Comparison of ENCODE assay signal across 8 cellular contexts in the genomic region with DNA sequence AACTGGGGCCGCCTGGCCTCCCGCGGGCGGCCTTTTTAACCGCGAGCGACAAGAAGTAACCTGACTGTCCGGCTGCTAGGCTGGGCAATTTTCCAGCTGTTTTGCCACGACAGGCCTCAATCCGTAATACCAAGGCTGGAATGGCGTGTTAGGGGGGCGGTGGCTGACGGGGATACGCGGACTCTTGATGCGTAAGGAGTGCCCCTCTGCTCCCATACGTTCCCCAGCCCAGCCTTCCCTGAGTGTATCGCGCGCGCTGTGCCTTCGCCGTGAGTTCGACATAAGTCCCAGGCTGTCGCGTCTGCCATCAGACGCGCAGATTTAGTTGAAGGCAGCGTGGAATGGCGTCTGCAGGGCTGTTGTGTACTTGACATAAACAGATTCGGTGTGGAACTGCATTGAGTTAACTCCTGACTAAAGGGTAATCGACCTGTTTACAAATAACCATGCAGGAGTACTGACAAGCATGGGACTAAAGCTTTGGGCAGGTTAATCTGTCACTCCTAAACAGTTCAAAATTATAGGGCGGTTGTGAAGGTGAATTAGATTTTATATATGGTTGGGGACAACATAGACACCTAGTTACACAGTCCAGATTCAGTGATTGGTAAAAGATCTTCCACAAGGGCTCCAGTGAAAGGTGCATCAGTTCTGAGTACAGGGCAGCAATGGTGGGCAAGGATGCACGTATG. TPM values are rescaled to one million over a fixed set of nuclear protein-coding genes. Genes with fewer than 3 reads are reported as not detected.
A peak's percentile ranks its signal among the peaks of the same experiment; 100 is the strongest.
DNase-seq lines count a peak whose midpoint lies in the region; ATAC-seq and TF ChIP-seq lines count a peak whose summit lies in the region.

No MANE protein-coding gene starts in this region.

- peaks cover 9% of the 10 kb centered on the region for H3K4me1 ChIP-seq in RWPE2 (ENCODE audit: insufficient read depth, poor library complexity, severe bottlenecking)
- H3K4me1 ChIP-seq in right atrium auricular region, result peaks cover 0 to 32% of the 10 kb centered on the region in 2 donors

- H3K27ac ChIP-seq in HL-60 (replicated peaks) (peak overlapping the region; percentile 94), RWPE2 (ENCODE audit: poor library complexity, severe bottlenecking) (peak overlapping the region; percentile 93), right atrium auricular region (peak overlapping the region; percentile 97)

- H3K4me3 ChIP-seq in HL-60 (replicated peaks; ENCODE audit: insufficient read depth, low read length), result peak overlapping the region; percentile 74
- peak overlapping the region; percentile 69 for H3K4me3 ChIP-seq in RWPE2 (ENCODE audit: severe bottlenecking)
- peak overlapping the region; percentile 77 to 83 for H3K4me3 ChIP-seq in right atrium auricular region

- peak; percentile 48 for DNase-seq in NK-92 treated with Interleukin-12 subunit alpha and Interleukin-12 subunit beta, amount 100 ng/mL, for 24 hours (lab: John Stamatoyannopoulos, UW)
- no peak for DNase-seq in NK-92 (lab: John Stamatoyannopoulos, UW; ENCODE audit: unreplicated experiment)
- DNase-seq in HL-60 (ENCODE audit: low read depth in 1 of 2, low spot score in 1 of 2), result peak in 1 of 2 experiments; percentile 54
- peak; percentile 85 for DNase-seq in RWPE2 (ENCODE audit: low spot score)
- DNase-seq in amniotic epithelial cell (ENCODE audit: low read depth), result peak; percentile 68
- DNase-seq in right atrium auricular region (ENCODE audit: low spot score), result peak; percentile 80
- DNase-seq in renal cortical epithelial cell (ENCODE audit: low read depth), result peak; percentile 35
- no peak for DNase-seq in GM19238 (ENCODE audit: insufficient read length, low spot score)

- H3K36me3 ChIP-seq in RWPE2 (ENCODE audit: low read depth) (peaks cover 52% of the 10 kb centered on the region), right atrium auricular region (peaks cover 6% of the 10 kb centered on the region)

- TF ChIP-seq CTCF in HL-60 (IDR thresholded peaks at IDR 0.05; ENCODE audit: insufficient read depth, low read length) (no peak), RWPE2 (IDR thresholded peaks at IDR 0.05; ENCODE audit: poor library complexity, severe bottlenecking) (no peak), right atrium auricular region (IDR thresholded peaks at IDR 0.05) (no peak)

- H3K9me3 ChIP-seq in RWPE2 (ENCODE audit: severe bottlenecking) (no peaks in the 10 kb centered on the region), right atrium auricular region (no peaks in the 10 kb centered on the region)

- ATAC-seq in RWPE2 (ENCODE audit: low read depth), result peak; percentile 46

- H3K27me3 ChIP-seq in HL-60 (ENCODE audit: insufficient read depth, poor library complexity, severe bottlenecking), result no peaks in the 10 kb centered on the region
- H3K27me3 ChIP-seq in RWPE2 (ENCODE audit: insufficient read depth, poor library complexity, severe bottlenecking), result no peaks in the 10 kb centered on the region
- no peaks in the 10 kb centered on the region for H3K27me3 ChIP-seq in right atrium auricular region

RNA-seq across cellular contexts. Expression of a gene that starts 16.6 kb away (rescaled TPM):
- total RNA-seq in right atrium auricular region (10 to 100 TPM in 1 of 2 donors, 1 to 10 TPM in 1; 7.0 to 11.9 TPM), renal cortical epithelial cell (4.5 and 10.6 TPM in 2 replicates)

Comparison
In these comparisons a context has a peak if more than half of its experiments do, and no peak if none do; other contexts are left out.
1. DNase-seq: peak in NK-92 treated with Interleukin-12 subunit alpha and Interleukin-12 subunit beta, amount 100 ng/mL, for 24 hours (single experiment), RWPE2 (single experiment), amniotic epithelial cell (single experiment), right atrium auricular region (single experiment) and renal cortical epithelial cell (single experiment); none in NK-92 (single experiment) and GM19238 (single experiment).
2. Peak in every context shown above with its lines, with median percentiles within 50 percentile points of each other: H3K27ac ChIP-seq and H3K4me3 ChIP-seq.